8 cellular contexts compared by ENCODE assay signal in genomic region chr14:77936138-77936639, GRCh38.
"Had no signal": no experiment of that assay in that cellular context is flagged by ENCODE, and none has a peak within 500 bp of the region (broad histone marks: within the 10 kb centered on the region; RNA-seq: fewer than 3 reads in every experiment).

No MANE protein-coding gene starts in this region.

- FAIRE-seq: G401.6, GM12878, GM12891, GM12892, GM18507, GM19239 had no signal

- H3K4me3 ChIP-seq: GM12878 had no signal

- ATAC-seq: GM12878 had no signal

- DNase-seq: GDM1, GF-D8 had no signal
